28 cellular contexts compared by ENCODE assay signal in the genomic region with DNA sequence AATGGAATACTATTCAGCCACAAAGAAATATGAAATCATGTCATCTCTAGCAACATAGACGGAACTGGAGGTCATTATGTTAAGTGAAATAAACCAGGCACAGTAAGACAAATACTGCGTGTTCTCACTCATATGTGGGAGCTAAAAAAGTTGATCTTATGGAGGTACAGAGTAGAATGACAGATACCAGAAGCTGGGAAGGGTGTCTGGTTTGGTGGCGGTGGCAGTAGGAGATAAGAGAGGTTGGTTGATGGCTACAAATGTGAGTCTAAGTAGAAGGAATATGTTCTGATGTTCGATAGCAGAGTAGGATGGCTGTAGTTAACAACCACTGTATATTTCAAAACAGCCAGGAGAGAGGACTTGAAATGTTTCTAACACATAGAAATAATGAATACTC.
"Had no signal": no experiment of that assay in that cellular context is flagged by ENCODE, and none has a peak within 500 bp of the region (broad histone marks: within the 10 kb centered on the region; RNA-seq: fewer than 3 reads in every experiment).

No MANE protein-coding gene starts in this region.

- H3K27me3 ChIP-seq: stomach, suprapubic skin, testis, thyroid gland, tibial artery, tibial nerve, transverse colon, upper lobe of left lung, upper lobe of right lung, uterus, vagina had no signal

- H3K27me3 Mint-ChIP-seq: stimulated activated memory B cell treated with anti-CD40 and anti-IgM and Interleukin-4, amounts not matched to agents 10 μg/mL and 1 μg/mL and 100 μg/mL, for 72 hours; stimulated activated naive B cell treated with anti-CD40 and anti-IgM and Interleukin-4, amounts not matched to agents 10 μg/mL and 1 μg/mL and 100 μg/mL, for 72 hours; stimulated activated naive CD8-positive, alpha-beta T cell treated with anti-CD3 and anti-CD28 coated beads, Interleukin-15, amount 100 ng/mL, for 72 hours; stimulated activated naive CD8-positive, alpha-beta T cell treated with anti-CD3 and anti-CD28 coated beads, Interleukin-15, Interleukin-2, amounts not matched to agents 100 ng/mL and 50 ng/mL, for 24 hours; type B pancreatic cell had no signal

- H3K4me1 ChIP-seq: stomach, suprapubic skin, testis, thyroid gland, tibial artery, tibial nerve, transverse colon, upper lobe of left lung, upper lobe of right lung, uterus, vagina had no signal

- ATAC-seq: stimulated activated effector memory CD8-positive, alpha-beta T cell treated with anti-CD3 and anti-CD28 coated beads, Interleukin-12 subunit alpha, Interleukin-12 subunit beta, amount 100 ng/mL, for 72 hours; stimulated activated memory B cell treated with anti-CD40 and anti-IgM and Interleukin-4, amounts not matched to agents 10 μg/mL and 1 μg/mL and 100 μg/mL, for 72 hours; stimulated activated naive B cell treated with anti-CD40 and anti-IgM and Interleukin-4, amounts not matched to agents 10 μg/mL and 1 μg/mL and 100 μg/mL, for 72 hours; stimulated activated naive CD8-positive, alpha-beta T cell treated with anti-CD3 and anti-CD28 coated beads, Interleukin-15, amount 100 ng/mL, for 72 hours; stimulated activated naive CD8-positive, alpha-beta T cell treated with anti-CD3 and anti-CD28 coated beads, Interleukin-15, Interleukin-2, amounts not matched to agents 100 U/mL and 50 U/mL, for 24 hours; upper lobe of right lung had no signal

- H3K27ac ChIP-seq: stomach, suprapubic skin, testis, thoracic aorta, thyroid gland, tibial artery, tibial nerve, transverse colon, upper lobe of left lung, upper lobe of right lung, uterus, vagina had no signal

- H3K36me3 Mint-ChIP-seq: stimulated activated effector memory CD8-positive, alpha-beta T cell treated with anti-CD3 and anti-CD28 coated beads, Interleukin-12 subunit alpha, Interleukin-12 subunit beta, amount 100 ng/mL, for 72 hours; stimulated activated memory B cell treated with anti-CD40 and anti-IgM and Interleukin-4, amounts not matched to agents 10 μg/mL and 1 μg/mL and 100 μg/mL, for 72 hours; stimulated activated naive B cell treated with anti-CD40 and anti-IgM and Interleukin-4, amounts not matched to agents 10 μg/mL and 1 μg/mL and 100 μg/mL, for 72 hours; type B pancreatic cell had no signal

- H3K9me3 ChIP-seq: stomach, suprapubic skin, testis, thoracic aorta, thyroid gland, tibial artery, tibial nerve, transverse colon, upper lobe of left lung, upper lobe of right lung, uterus, vagina had no signal

- H3K4me3 Mint-ChIP-seq: stimulated activated effector memory CD8-positive, alpha-beta T cell treated with anti-CD3 and anti-CD28 coated beads, Interleukin-12 subunit alpha, Interleukin-12 subunit beta, amount 100 ng/mL, for 72 hours; stimulated activated memory B cell treated with anti-CD40 and anti-IgM and Interleukin-4, amounts not matched to agents 10 μg/mL and 1 μg/mL and 100 μg/mL, for 72 hours; stimulated activated naive B cell treated with anti-CD40 and anti-IgM and Interleukin-4, amounts not matched to agents 10 μg/mL and 1 μg/mL and 100 μg/mL, for 72 hours; stimulated activated naive CD8-positive, alpha-beta T cell treated with anti-CD3 and anti-CD28 coated beads, Interleukin-15, amount 100 ng/mL, for 72 hours; stimulated activated naive CD8-positive, alpha-beta T cell treated with anti-CD3 and anti-CD28 coated beads, Interleukin-15, Interleukin-2, amounts not matched to agents 100 ng/mL and 50 ng/mL, for 24 hours; type B pancreatic cell had no signal

- H3K4me1 Mint-ChIP-seq: stimulated activated effector memory CD8-positive, alpha-beta T cell treated with anti-CD3 and anti-CD28 coated beads, Interleukin-12 subunit alpha, Interleukin-12 subunit beta, amount 100 ng/mL, for 72 hours; stimulated activated memory B cell treated with anti-CD40 and anti-IgM and Interleukin-4, amounts not matched to agents 10 μg/mL and 1 μg/mL and 100 μg/mL, for 72 hours; stimulated activated naive B cell treated with anti-CD40 and anti-IgM and Interleukin-4, amounts not matched to agents 10 μg/mL and 1 μg/mL and 100 μg/mL, for 72 hours; stimulated activated naive CD8-positive, alpha-beta T cell treated with anti-CD3 and anti-CD28 coated beads, Interleukin-15, amount 100 ng/mL, for 72 hours had no signal

- DNase-seq: stimulated activated CD4-positive, alpha-beta T cell treated with anti-CD3 and anti-CD28 coated beads, Interleukin-2, amount 100 ng/mL, for 48 hours; stimulated activated CD4-positive, alpha-beta T cell treated with anti-CD3 and anti-CD28 coated beads, Interleukin-4, amount 100 ng/mL, for 1 hour; stimulated activated CD4-positive, alpha-beta T cell treated with anti-CD3 and anti-CD28 coated beads, Interleukin-4, amount 100 ng/mL, for 24 hours; stimulated activated CD4-positive, alpha-beta T cell treated with anti-CD3 and anti-CD28 coated beads, Interleukin-4, amount 100 ng/mL, for 4 hours; stimulated activated CD8-positive, alpha-beta memory T cell treated with anti-CD3 and anti-CD28 coated beads, Interleukin-4, amount 100 ng/mL, for 48 hours; stimulated activated naive B cell treated with anti-CD40 and anti-IgM and Interleukin-4, amounts not matched to agents 10 μg/mL and 1 μg/mL and 100 μg/mL, for 72 hours; stimulated activated naive CD4-positive, alpha-beta T cell; stimulated activated naive CD4-positive, alpha-beta T cell treated with Interleukin-2 at 50 U/mL for 16 hours; stimulated activated naive CD8-positive, alpha-beta T cell treated with anti-CD3 and anti-CD28 coated beads, Interleukin-15, amount 100 ng/mL, for 72 hours; stimulated activated naive CD8-positive, alpha-beta T cell treated with anti-CD3 and anti-CD28 coated beads, Interleukin-15, Interleukin-2, amounts not matched to agents 100 U/mL and 50 U/mL, for 24 hours; stomach; substantia nigra; testis; thyroid gland; tibial artery; transverse colon; trophoblast cell; upper lobe of left lung; upper lobe of right lung; uterus had no signal

- H3K36me3 ChIP-seq: stomach, suprapubic skin, thoracic aorta, thyroid gland, tibial artery, tibial nerve, transverse colon, upper lobe of left lung, upper lobe of right lung, uterus, vagina had no signal

- H3K9me3 Mint-ChIP-seq: stimulated activated naive CD8-positive, alpha-beta T cell treated with anti-CD3 and anti-CD28 coated beads, Interleukin-15, amount 100 ng/mL, for 72 hours; type B pancreatic cell had no signal

- H3K4me3 ChIP-seq: stomach, suprapubic skin, testis, thoracic aorta, thyroid gland, tibial artery, tibial nerve, transverse colon, upper lobe of left lung, upper lobe of right lung, uterus, vagina had no signal

- H3K27ac Mint-ChIP-seq: stimulated activated effector memory CD8-positive, alpha-beta T cell treated with anti-CD3 and anti-CD28 coated beads, Interleukin-12 subunit alpha, Interleukin-12 subunit beta, amount 100 ng/mL, for 72 hours; stimulated activated memory B cell treated with anti-CD40 and anti-IgM and Interleukin-4, amounts not matched to agents 10 μg/mL and 1 μg/mL and 100 μg/mL, for 72 hours; stimulated activated naive B cell treated with anti-CD40 and anti-IgM and Interleukin-4, amounts not matched to agents 10 μg/mL and 1 μg/mL and 100 μg/mL, for 72 hours; stimulated activated naive CD8-positive, alpha-beta T cell treated with anti-CD3 and anti-CD28 coated beads, Interleukin-15, amount 100 ng/mL, for 72 hours; stimulated activated naive CD8-positive, alpha-beta T cell treated with anti-CD3 and anti-CD28 coated beads, Interleukin-15, Interleukin-2, amounts not matched to agents 100 ng/mL and 50 ng/mL, for 24 hours; type B pancreatic cell had no signal
